Comparison of ENCODE assay signal across 13 cellular contexts in genomic region chr18:13481820-13482640, GRCh38.
DNase-seq lines count a peak whose midpoint lies in the region; ATAC-seq, FAIRE-seq and TF ChIP-seq lines count a peak whose summit lies in the region.
"Had no signal": no experiment of that assay in that cellular context is flagged by ENCODE, and none has a peak within 500 bp of the region (broad histone marks: within the 10 kb centered on the region; RNA-seq: fewer than 3 reads in every experiment).

No MANE protein-coding gene starts in this region.

- CTCF ChIA-PET in CD4-positive, alpha-beta memory T cell (lab: Charles Lee; ENCODE audit: partially characterized antibody): no interaction called here
- CTCF ChIA-PET in activated B cell treated with CpG ODN at 0.5 μM for 24 hours (lab: Charles Lee): no interaction called here

- no peak for TF ChIP-seq CTCF in activated B cell treated with CpG ODN at 0.5 μM for 24 hours (IDR thresholded peaks at IDR 0.05)

- H3K27me3 Mint-ChIP-seq in CD4-positive, alpha-beta memory T cell: no peaks in the 10 kb centered on the region
- H3K27me3 Mint-ChIP-seq in activated B cell treated with CpG ODN at 0.5 μM for 24 hours: no peaks in the 10 kb centered on the region

- H3K27ac Mint-ChIP-seq in CD4-positive, alpha-beta memory T cell: peak overlapping the region; percentile 13 to 94 (median 67)
- peak overlapping the region; percentile 84 for H3K27ac Mint-ChIP-seq in activated B cell treated with CpG ODN at 0.5 μM for 24 hours

- H3K4me1 Mint-ChIP-seq in CD4-positive, alpha-beta memory T cell: peaks cover 21 to 50% (median 30%) of the 10 kb centered on the region in 4 donors
- peaks cover 36% of the 10 kb centered on the region for H3K4me1 Mint-ChIP-seq in activated B cell treated with CpG ODN at 0.5 μM for 24 hours

- intact Hi-C loops in CD4-positive, alpha-beta memory T cell (cut with micrococcal nuclease): no loop called here
- intact Hi-C loops in activated B cell treated with CpG ODN at 0.5 μM for 24 hours (cut with micrococcal nuclease): loop anchor here (1.0 to 2.0 kb wide), 2 partner anchors 17 to 76 kb away; no protein-coding TSS in a partner anchor

- H3K27ac ChIP-seq in CD4-positive, alpha-beta memory T cell (ENCODE audit: low read depth, low read length): no peak overlapping the region

- no peak for FAIRE-seq in H54 (lab: Jason Lieb, UNC)
- FAIRE-seq: RCC 7860 had no signal

- POLR2A ChIA-PET in CD4-positive, alpha-beta memory T cell (lab: Charles Lee; ENCODE audit: partially characterized antibody): no interaction called here
- POLR2A ChIA-PET in activated B cell treated with CpG ODN at 0.5 μM for 24 hours (lab: Charles Lee): interaction anchor here (0.8 to 1.8 kb wide), 4 partner anchors 19 to 599 kb away, joined by 3 to 7 read pairs (median 5); no protein-coding TSS in a partner anchor

- peaks cover 9% of the 10 kb centered on the region for H3K36me3 ChIP-seq in CD4-positive, alpha-beta memory T cell (ENCODE audit: insufficient read depth, low read length)

- no peaks in the 10 kb centered on the region for H3K27me3 ChIP-seq in CD4-positive, alpha-beta memory T cell (ENCODE audit: insufficient read depth, low read length)

- no peak for TF ChIP-seq POLR2A in H54 (IDR thresholded peaks at IDR 0.05; ENCODE audit: low read depth, low read length)

- H3K9me3 ChIP-seq in CD4-positive, alpha-beta memory T cell (ENCODE audit: control insufficient read depth in 1 of 2, low read length in 2 of 2): no peaks in the 10 kb centered on the region

- H3K4me1 ChIP-seq in CD4-positive, alpha-beta memory T cell (ENCODE audit: insufficient read depth, low read length): no peaks in the 10 kb centered on the region

- H3K4me3 Mint-ChIP-seq in CD4-positive, alpha-beta memory T cell: no peak overlapping the region
- peak overlapping the region; percentile 75 for H3K4me3 Mint-ChIP-seq in activated B cell treated with CpG ODN at 0.5 μM for 24 hours

- no peak overlapping the region for H3K4me3 ChIP-seq in CD4-positive, alpha-beta memory T cell (ENCODE audit: low read length in 2 of 2)

- peak; percentile 94 for ATAC-seq in GM19025 (IDR thresholded peaks at IDR 0.05; ENCODE audit: low read depth, unreplicated experiment)
- ATAC-seq in HG02870 (IDR thresholded peaks at IDR 0.05; ENCODE audit: unreplicated experiment): peak; percentile 93
- peak; percentile 92 for ATAC-seq in activated B cell treated with CpG ODN at 0.5 μM for 24 hours (ENCODE audit: low read depth)
- ATAC-seq: esophagus mucosa had no signal

- DNase-seq in CD4-positive, alpha-beta memory T cell: no peak
- DNase-seq in activated B cell treated with CpG ODN at 0.5 μM for 24 hours (no peak), DMS114 treated with DMSO at 0.1 percent for 48 hours (lab: John Stamatoyannopoulos, UW; ENCODE audit: unreplicated experiment) (no peak), H54 (ENCODE audit: insufficient read length, low spot score) (no peak), NCI-H146 (lab: John Stamatoyannopoulos, UW) (no peak)
- DNase-seq in activated CD4-positive, alpha-beta T cell treated with anti-CD3 and anti-CD28 coated beads for 48 hours: no peak
- DNase-seq: activated effector memory CD4-positive, alpha-beta T cell treated with Interleukin-2 at 50 U/mL for 16 hours; IMR-90; mesenchymal stem cell had no signal

- peaks cover 39 to 55% of the 10 kb centered on the region in 2 donors for H3K36me3 Mint-ChIP-seq in CD4-positive, alpha-beta memory T cell
- H3K36me3 Mint-ChIP-seq in activated B cell treated with CpG ODN at 0.5 μM for 24 hours (ENCODE audit: low read depth): peaks cover 17% of the 10 kb centered on the region

- H3K9me3 Mint-ChIP-seq in CD4-positive, alpha-beta memory T cell: no peaks in the 10 kb centered on the region
- no peaks in the 10 kb centered on the region for H3K9me3 Mint-ChIP-seq in activated B cell treated with CpG ODN at 0.5 μM for 24 hours
